Comparison of ENCODE assay signal across 1 cellular context in genomic region chr19:4723465-4724251, GRCh38.
TF ChIP-seq lines count a peak whose summit lies in the region.

DPP9 (minus strand) TSS chr19:4723842; CDS start chr19:4719906, 3,936 bp downstream.

TF ChIP-seq in K562, 482 proteins besides CTCF, POLR2A, EP300 and RAD21 (continued from another document and continues in another):
- TF ChIP-seq MBD1 (CRISPR knock-in tag; IDR thresholded peaks at IDR 0.05) (no peak), GABPA (tag; conservative IDR thresholded peaks at IDR 0.05; ENCODE audit: low read depth) (peak; percentile 99), FOXA1 (IDR thresholded peaks at IDR 0.05; ENCODE audit: borderline replicate concordance) (no peak), FOXP4 (CRISPR knock-in tag; IDR thresholded peaks at IDR 0.05; ENCODE audit: borderline replicate concordance) (no peak), ELF4 (CRISPR knock-in tag; IDR thresholded peaks at IDR 0.05) (0 out of 2 replicates have a peak, but pooled peaks have one; percentile 26), JUND (IDR thresholded peaks at IDR 0.05; ENCODE audit: borderline replicate concordance, low read depth, low read length) (peak; percentile 99), JUND (tag; IDR thresholded peaks at IDR 0.05; ENCODE audit: borderline replicate concordance, low read depth, low read length) (peak; percentile 60; the same call in 1 of the 3 replicates), XRCC4 (IDR thresholded peaks at IDR 0.05; ENCODE audit: extremely low read depth, insufficient read depth, insufficient read length) (no peak), ELF1 (tag; IDR thresholded peaks at IDR 0.05) (peak; percentile 99), ZNF592 (IDR thresholded peaks at IDR 0.05) (peak; percentile 89), CREB3L1 (IDR thresholded peaks at IDR 0.05; ENCODE audit: borderline replicate concordance, low read depth) (peak; percentile 69; the same call in 1 of the 2 replicates), TCF15 (CRISPR knock-in tag; IDR thresholded peaks at IDR 0.05) (no peak), HDAC6 (IDR thresholded peaks at IDR 0.05; ENCODE audit: low read depth, low read length) (no peak), ETS2 (tag; IDR thresholded peaks at IDR 0.05; ENCODE audit: borderline replicate concordance, poor library complexity, severe bottlenecking) (peak; percentile 94), DACH1 (IDR thresholded peaks at IDR 0.05; ENCODE audit: partially characterized antibody) (no peak), ZNF408 (CRISPR knock-in tag; IDR thresholded peaks at IDR 0.05; ENCODE audit: low read depth) (no peak), PTRF (tag; IDR thresholded peaks at IDR 0.05) (no peak), ZBTB9 (CRISPR knock-in tag; IDR thresholded peaks at IDR 0.05) (no peak), GABPB2 (CRISPR knock-in tag; conservative IDR thresholded peaks at IDR 0.05) (no peak), ZBTB33 (CRISPR knock-in tag; IDR thresholded peaks at IDR 0.05) (peak; percentile 78), ZBTB34 (CRISPR knock-in tag; IDR thresholded peaks at IDR 0.05) (no peak), SUPT5H (IDR thresholded peaks at IDR 0.05) (no peak), CBX2 (IDR thresholded peaks at IDR 0.05; ENCODE audit: insufficient read depth, low read length, poor library complexity, severe bottlenecking) (no peak), HBP1 (CRISPR knock-in tag; IDR thresholded peaks at IDR 0.05) (no peak), PKNOX1 (IDR thresholded peaks at IDR 0.05) (peak; percentile 50), LARP7 (IDR thresholded peaks at IDR 0.05) (0 out of 2 replicates have a peak, but pooled peaks have one; percentile 45), KAT8 (IDR thresholded peaks at IDR 0.05; ENCODE audit: low read depth) (no peak), ELF2 (CRISPR knock-in tag; IDR thresholded peaks at IDR 0.05) (peak; percentile 96), ZBTB8A (IDR thresholded peaks at IDR 0.05; ENCODE audit: partially characterized antibody) (peak; percentile 92), NCOR1 (IDR thresholded peaks at IDR 0.05) (peak; percentile 14; the same call in 1 of the 2 replicates), THAP7 (CRISPR knock-in tag; IDR thresholded peaks at IDR 0.05) (peak; percentile 95), ARID1B (IDR thresholded peaks at IDR 0.05) (peak; percentile 18), FOS (IDR thresholded peaks at IDR 0.05; ENCODE audit: extremely low read depth, insufficient read length) (no peak), ZBTB5 (IDR thresholded peaks at IDR 0.05) (peak; percentile 85), ZNF436 (CRISPR knock-in tag; IDR thresholded peaks at IDR 0.05) (no peak), SMARCB1 (IDR thresholded peaks at IDR 0.05; ENCODE audit: insufficient read length, low read depth) (no peak), MIER1 (IDR thresholded peaks at IDR 0.05; ENCODE audit: low read depth) (no peak), ZNF174 (CRISPR knock-in tag; IDR thresholded peaks at IDR 0.05) (0 out of 2 replicates have a peak, but pooled peaks have one; percentile 74)
